ENCODE assay signal across 8 cellular contexts in genomic region chr6:157235600-157236039, GRCh38.
A peak's percentile ranks its signal among the peaks of the same experiment; 100 is the strongest.
DNase-seq lines count a peak whose midpoint lies in the region; ATAC-seq and TF ChIP-seq lines count a peak whose summit lies in the region.

No MANE protein-coding gene starts in this region.

- peak overlapping the region; percentile 89 to 95 (median 91) for H3K4me3 Mint-ChIP-seq in brain
- H3K4me3 Mint-ChIP-seq in progenitor cell of endocrine pancreas (ENCODE audit: low read depth): peak overlapping the region; percentile 81

- H3K4me2 ChIP-seq in hepatocyte: peak overlapping the region; percentile 98

- H3K9me3 ChIP-seq in hepatocyte (ENCODE audit: low read depth): no peaks in the 10 kb centered on the region

- peak; percentile 39 for ATAC-seq in GM19463 (IDR thresholded peaks at IDR 0.05; ENCODE audit: unreplicated experiment)
- no peak for ATAC-seq in HG03571 (IDR thresholded peaks at IDR 0.05; ENCODE audit: unreplicated experiment)

- TF ChIP-seq CTCF in brain (conservative IDR thresholded peaks at IDR 0.05) (peak; percentile 53 to 81), hepatocyte (IDR thresholded peaks at IDR 0.05; ENCODE audit: poor library complexity) (peak; percentile 60), progenitor cell of endocrine pancreas (IDR thresholded peaks at IDR 0.05; ENCODE audit: unreplicated experiment) (peak; percentile 78)

- peak overlapping the region; percentile 75 for H3K4me3 ChIP-seq in hepatocyte

- no peaks in the 10 kb centered on the region for H3K36me3 Mint-ChIP-seq in brain
- H3K36me3 Mint-ChIP-seq in progenitor cell of endocrine pancreas (ENCODE audit: insufficient read depth): no peaks in the 10 kb centered on the region

- H3K27ac Mint-ChIP-seq in brain (peak overlapping the region in 3 of 5 experiments; percentile 70 to 91 (median 77)), progenitor cell of endocrine pancreas (peak overlapping the region; percentile 12)

- no peaks in the 10 kb centered on the region for H3K9me2 ChIP-seq in hepatocyte (replicated peaks; ENCODE audit: insufficient read depth)

- H3K4me1 Mint-ChIP-seq in brain (peaks cover 54% of the 10 kb centered on the region), progenitor cell of endocrine pancreas (ENCODE audit: low read depth) (peaks cover 23% of the 10 kb centered on the region)

- H3K9me3 Mint-ChIP-seq in brain (peaks cover 0 to 13% (median 3%) of the 10 kb centered on the region in 5 experiments), progenitor cell of endocrine pancreas (ENCODE audit: low read depth) (peaks cover 4% of the 10 kb centered on the region)

- H2AFZ ChIP-seq in hepatocyte: peak overlapping the region; percentile 83

- no peaks in the 10 kb centered on the region for H3K79me2 ChIP-seq in hepatocyte

- H3K36me3 ChIP-seq in hepatocyte (replicated peaks; ENCODE audit: insufficient read depth, low read depth): no peaks in the 10 kb centered on the region

- peaks cover 35% of the 10 kb centered on the region for H3K27me3 Mint-ChIP-seq in brain
- H3K27me3 Mint-ChIP-seq in progenitor cell of endocrine pancreas: peaks cover 61% of the 10 kb centered on the region

- H3K27me3 ChIP-seq in hepatocyte: peaks cover 49% of the 10 kb centered on the region

- peaks cover 15% of the 10 kb centered on the region for H3K4me1 ChIP-seq in hepatocyte (ENCODE audit: insufficient read depth)

- no peaks in the 10 kb centered on the region for H4K20me1 ChIP-seq in hepatocyte (ENCODE audit: insufficient read depth, poor library complexity, severe bottlenecking)

- H3K27ac ChIP-seq in hepatocyte: no peak overlapping the region

- DNase-seq in T-helper 1 cell: peak; percentile 23 to 48 (median 43)
- peak; percentile 78 for DNase-seq in hepatocyte (ENCODE audit: low spot score)
- peak; percentile 34 for DNase-seq in progenitor cell of endocrine pancreas (ENCODE audit: low spot score, unreplicated experiment)
- DNase-seq in GF-D8 (lab: John Stamatoyannopoulos, UW): no peak
- no peak for DNase-seq in DMS79 treated with DMSO at 0.1 percent for 48 hours (lab: John Stamatoyannopoulos, UW)

- 3% methylated on average over 26 of the region's 28 CpGs for WGBS in hepatocyte (ENCODE audit: low lambda C conversion rate, missing lambda C conversion rate)

Comparison
In these comparisons a context has a peak if more than half of its experiments do, and no peak if none do; other contexts are left out.
1. DNase-seq: peak in T-helper 1 cell (5 of 5), hepatocyte (single experiment) and progenitor cell of endocrine pancreas (single experiment); none in GF-D8 (single experiment) and DMS79 treated with DMSO at 0.1 percent for 48 hours (single experiment).
2. Peak in every context shown above with its lines, with median percentiles within 50 percentile points of each other: CTCF ChIP-seq.